In the genomic region with DNA sequence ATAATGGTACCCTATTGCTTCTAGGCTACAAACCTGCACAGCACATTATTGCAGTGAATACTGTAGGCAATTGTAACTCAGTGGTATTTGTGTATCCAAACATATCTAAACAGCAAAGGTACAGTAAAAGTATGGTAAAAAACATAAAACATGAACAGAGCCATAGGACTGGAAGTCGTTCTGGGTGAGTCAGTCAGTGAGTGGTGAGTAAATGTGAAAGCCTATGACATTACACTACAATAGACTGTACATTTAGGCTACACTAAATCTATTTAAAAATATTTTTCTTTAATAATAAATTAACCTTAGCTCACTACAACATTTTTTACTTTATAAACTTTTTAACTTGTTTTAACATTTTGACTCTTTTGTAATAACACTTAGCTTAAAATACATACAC, we compare ENCODE assay signal across 1 cellular context.
TF ChIP-seq lines count a peak whose summit lies in the region.

No MANE protein-coding gene starts in this region.

TF ChIP-seq in IMR-90, 13 proteins besides CTCF, POLR2A, EP300 and RAD21:
- TF ChIP-seq MXI1 (IDR thresholded peaks at IDR 0.05; ENCODE audit: borderline replicate concordance, low read depth, low read length): no peak
- TF ChIP-seq RCOR1 (IDR thresholded peaks at IDR 0.05; ENCODE audit: insufficient replicate concordance, low read length): no peak
